8 cellular contexts compared by ENCODE assay signal in genomic region chr14:75711796-75712211, GRCh38. TPM values are rescaled to one million over a fixed set of nuclear protein-coding genes. Genes with fewer than 3 reads are reported as not detected.
DNase-seq lines count a peak whose midpoint lies in the region; ATAC-seq and TF ChIP-seq lines count a peak whose summit lies in the region.

No MANE protein-coding gene starts in this region.

- H3K4me3 ChIP-seq in thyroid gland (replicated peaks in 1 of 3) = no peak overlapping the region

- peaks cover 21 to 26% of the 10 kb centered on the region in 2 donors for H3K4me1 ChIP-seq in thyroid gland

- ATAC-seq in GM18498 (IDR thresholded peaks at IDR 0.05; ENCODE audit: unreplicated experiment) (peak; percentile 51), left lobe of liver (peak; percentile 85)

- intact Hi-C loops in thyroid gland (cut with DNase I) = loop anchor here (5.0 kb wide), 1 partner anchor 270 kb away; the partner anchor contains the start of gene TGFB3

- H3K36me3 ChIP-seq in thyroid gland = peaks cover 0 to 3% of the 10 kb centered on the region in 2 donors

- no peak for TF ChIP-seq CTCF in thyroid gland (IDR thresholded peaks at IDR 0.05)

- peak overlapping the region; percentile 78 for H3K27ac ChIP-seq in cingulate gyrus (ENCODE audit: low read depth, low read length)
- peak overlapping the region; percentile 74 to 82 (median 79) for H3K27ac ChIP-seq in thyroid gland

- no peaks in the 10 kb centered on the region for H3K27me3 ChIP-seq in thyroid gland

- no peaks in the 10 kb centered on the region for H3K9me3 ChIP-seq in thyroid gland

- no peak for TF ChIP-seq POLR2A in thyroid gland (IDR thresholded peaks at IDR 0.05)

- whole genome bisulfite sequencing in thyroid gland, 2 donors = 9 to 22% methylated on average over 4 of the region's 4 CpGs

- DNase-seq in LoVo (ENCODE audit: low spot score) (peak; percentile 63), left lobe of liver (ENCODE audit: low spot score) (peak; percentile 69), thyroid gland (peak; percentile 87 to 90), COLO668 (lab: John Stamatoyannopoulos, UW; ENCODE audit: unreplicated experiment) (no peak), activated T-cell treated with anti-CD3 and anti-CD28 coated beads for 4 hours (no peak), OCI-M2 (lab: John Stamatoyannopoulos, UW; ENCODE audit: unreplicated experiment) (no peak)

RNA-seq across cellular contexts. Expression of gene TTLL5, which starts 50.8 kb away (rescaled TPM):
- 9.5 TPM for total RNA-seq in left lobe of liver
- 10 to 100 TPM; 31.8 to 65.1 (median 35.7) TPM for total RNA-seq in thyroid gland

RNA-seq across cellular contexts. Expression of gene ERG28, which starts 51.1 kb away (rescaled TPM):
- total RNA-seq in left lobe of liver = 17.9 TPM
- total RNA-seq in thyroid gland = 10 to 100 TPM; 12.1 to 17.3 (median 15.0) TPM

Comparison
In these comparisons a context has a peak if more than half of its experiments do, and no peak if none do; other contexts are left out.
1. DNase-seq: peak in LoVo (single experiment), left lobe of liver (single experiment) and thyroid gland (2 of 2); none in COLO668 (single experiment), activated T-cell treated with anti-CD3 and anti-CD28 coated beads for 4 hours (single experiment) and OCI-M2 (single experiment).